ENCODE assay signal across 13 cellular contexts in genomic region chr2:11785611-11785940, GRCh38.
"Had no signal": no experiment of that assay in that cellular context is flagged by ENCODE, and none has a peak within 500 bp of the region (broad histone marks: within the 10 kb centered on the region; RNA-seq: fewer than 3 reads in every experiment).

No MANE protein-coding gene starts in this region.

- DNase-seq: left ventricle myocardium inferior; stimulated activated CD4-positive, alpha-beta T cell treated with anti-CD3 and anti-CD28 coated beads, Interleukin-1b, Interleukin-23, amount 100 ng/mL, for 48 hours had no signal

- H2AFZ ChIP-seq: parathyroid adenoma had no signal

- H3K9ac ChIP-seq: parathyroid adenoma had no signal

- H3K4me3 ChIP-seq: lung, thyroid gland had no signal

- H3K4me1 ChIP-seq: parathyroid adenoma, psoas muscle, thyroid gland, transverse colon, upper lobe of left lung, vagina had no signal

- H3K27ac ChIP-seq: left ventricle myocardium inferior, neutrophil, parathyroid adenoma, psoas muscle, stomach, testis, thyroid gland, transverse colon, upper lobe of left lung, vagina had no signal

- H3K9me3 ChIP-seq: left ventricle myocardium inferior, neutrophil, psoas muscle, stomach, testis, thyroid gland, transverse colon, upper lobe of left lung, vagina had no signal

- H3K27me3 ChIP-seq: neutrophil, stomach, testis, thyroid gland, transverse colon, upper lobe of left lung, vagina had no signal

- H3K36me3 ChIP-seq: neutrophil had no signal

- ATAC-seq: stimulated activated memory B cell treated with anti-CD40 and anti-IgM and Interleukin-4, amounts not matched to agents 10 μg/mL and 1 μg/mL and 100 μg/mL, for 72 hours had no signal
